ENCODE assay signal across 11 cellular contexts in genomic region chr15:97903560-97904195, GRCh38. TPM values are rescaled to one million over a fixed set of nuclear protein-coding genes. Genes with fewer than 3 reads are reported as not detected.
A peak's percentile ranks its signal among the peaks of the same experiment; 100 is the strongest.
DNase-seq lines count a peak whose midpoint lies in the region; ATAC-seq and TF ChIP-seq lines count a peak whose summit lies in the region.
"Had no signal": no experiment of that assay in that cellular context is flagged by ENCODE, and none has a peak within 500 bp of the region (broad histone marks: within the 10 kb centered on the region; RNA-seq: fewer than 3 reads in every experiment).

No MANE protein-coding gene starts in this region.

- WGBS in adrenal gland, 4 donors: 20 to 37% (median 30%) methylated on average over 8 of the region's 8 CpGs

- H3K27me3 ChIP-seq in right atrium auricular region (no peaks in the 10 kb centered on the region), PC-9 (ENCODE audit: insufficient read depth, low read depth) (peaks cover 67% of the 10 kb centered on the region), adrenal gland (peaks cover 15% of the 10 kb centered on the region)
- H3K27me3 ChIP-seq: MG63 had no signal

- intact Hi-C loops in Right ventricle myocardium inferior (cut with DNase I) (loop anchor here (10.0 kb wide), 2 partner anchors 91 to 391 kb away; no protein-coding TSS in a partner anchor), PC-9 (cut with micrococcal nuclease; ENCODE audit: unreplicated experiment) (loop anchor here (1.0 kb wide), 1 partner anchor 275 kb away; no protein-coding TSS in a partner anchor), left ventricle myocardium superior (cut with micrococcal nuclease) (loop anchor here (10.0 kb wide), 1 partner anchor 271 kb away; no protein-coding TSS in a partner anchor), adrenal gland (cut with DNase I) (loop anchor here (5.0 to 10.0 kb wide), 3 partner anchors 271 to 394 kb away; no protein-coding TSS in a partner anchor)

- H4K20me1 ChIP-seq in PC-9 (ENCODE audit: insufficient read depth): no peaks in the 10 kb centered on the region

- H3K36me3 ChIP-seq in right atrium auricular region: no peaks in the 10 kb centered on the region
- H3K36me3 ChIP-seq in PC-9 (ENCODE audit: low read depth): no peaks in the 10 kb centered on the region
- H3K36me3 ChIP-seq in adrenal gland (replicated peaks in 1 of 2): no peaks in the 10 kb centered on the region
- H3K36me3 ChIP-seq: MG63 had no signal

- BruUV-seq in PC-9 (replicated peaks; lab: Mats Ljungman, UMichigan): no TSS peak

- H3K9me3 ChIP-seq in right atrium auricular region (no peaks in the 10 kb centered on the region), PC-9 (ENCODE audit: insufficient read depth, low read depth) (no peaks in the 10 kb centered on the region), adrenal gland (replicated peaks in 1 of 3) (no peaks in the 10 kb centered on the region)
- H3K9me3 ChIP-seq: MG63 had no signal

- TF ChIP-seq CTCF in right atrium auricular region (IDR thresholded peaks at IDR 0.05) (no peak), PC-9 (conservative IDR thresholded peaks at IDR 0.05) (no peak), retinal pigment epithelial cell (conservative IDR thresholded peaks at IDR 0.05; ENCODE audit: low read depth, low read length) (no peak), adrenal gland (IDR thresholded peaks at IDR 0.05) (no peak), GM10248 (IDR thresholded peaks at IDR 0.05; ENCODE audit: control extremely low read depth, extremely low read depth, low read depth, missing control alignments) (no peak)

- H3K4me3 ChIP-seq in right atrium auricular region: no peak overlapping the region
- H3K4me3 ChIP-seq in PC-9: no peak overlapping the region
- H3K4me3 ChIP-seq in retinal pigment epithelial cell (ENCODE audit: low read length): no peak overlapping the region
- H3K4me3 ChIP-seq in adrenal gland: no peak overlapping the region
- H3K4me3 ChIP-seq: MG63 had no signal

- H3K4me2 ChIP-seq in PC-9: 0 out of 2 replicates have a peak overlapping the region, but pooled peaks have one; percentile 10

- CTCF ChIA-PET in PC-9 (lab: Charles Lee): no interaction called here
- CTCF ChIA-PET in GM10248 (lab: Yijun Ruan, JAX): interaction anchor here (1.0 kb wide), 1 partner anchor 393 kb away, joined by 3 read pairs; no protein-coding TSS in a partner anchor

- H2AFZ ChIP-seq in PC-9: no peak overlapping the region

- H3K9me2 ChIP-seq in PC-9 (ENCODE audit: insufficient read depth): no peaks in the 10 kb centered on the region

- H3K4me1 ChIP-seq in right atrium auricular region (peaks cover 0 to 9% of the 10 kb centered on the region in 2 donors), PC-9 (replicated peaks; ENCODE audit: insufficient read depth) (no peaks in the 10 kb centered on the region), adrenal gland (replicated peaks in 1 of 2) (peaks cover 0 to 3% of the 10 kb centered on the region in 2 donors)

- no peaks in the 10 kb centered on the region for H3F3A ChIP-seq in PC-9 (ENCODE audit: insufficient read depth, low read depth)

- POLR2A ChIA-PET in PC-9 (lab: Charles Lee; ENCODE audit: unreplicated experiment): no interaction called here
- POLR2A ChIA-PET in GM10248 (lab: Yijun Ruan, JAX): no interaction called here

- no peaks in the 10 kb centered on the region for H3K79me2 ChIP-seq in PC-9 (ENCODE audit: low read depth)

- H3K27ac ChIP-seq in right atrium auricular region: no peak overlapping the region
- no peak overlapping the region for H3K27ac ChIP-seq in PC-9
- H3K27ac ChIP-seq in adrenal gland: no peak overlapping the region

- TF ChIP-seq POLR2A in adrenal gland (IDR thresholded peaks at IDR 0.05): no peak

- ATAC-seq in Right ventricle myocardium inferior (peak; percentile 45), left ventricle myocardium superior (peak; percentile 55)

- DNase-seq in Right ventricle myocardium inferior (ENCODE audit: missing footprints): no peak
- DNase-seq in right atrium auricular region (ENCODE audit: low spot score): no peak
- no peak for DNase-seq in PC-9
- DNase-seq in left ventricle myocardium superior: peak; percentile 30
- DNase-seq in retinal pigment epithelial cell (ENCODE audit: low read depth): peak; percentile 0
- no peak for DNase-seq in adrenal gland
- no peak for DNase-seq in stimulated activated CD8-positive, alpha-beta memory T cell treated with anti-CD3 and anti-CD28 coated beads, Interleukin-4, amount 100 ng/mL, for 48 hours
- DNase-seq in GM10248 (ENCODE audit: extremely low spot score): no peak
- DNase-seq: activated CD4-positive, CD25-positive, alpha-beta regulatory T cell; activated effector memory CD4-positive, alpha-beta T cell treated with anti-CD3 and anti-CD28 coated beads, Interleukin-2, amount 50 U/mL, for 16 hours had no signal

RNA-seq across cellular contexts. Expression of gene ARRDC4, which starts 56.8 kb away (rescaled TPM):
- total RNA-seq in Right ventricle myocardium inferior (15.9 TPM), right atrium auricular region (10 to 100 TPM; 17.2 to 34.9 TPM), PC-9 (2021) (5.7 and 6.9 TPM in 2 replicates), left ventricle myocardium superior (15.8 TPM), adrenal gland (10 to 100 TPM; 18.1 to 38.7 (median 24.8) TPM)
- 10 to 100 TPM; 15.1 to 30.0 (median 23.8) TPM for polyA plus RNA-seq in adrenal gland

Comparison
In these comparisons a context has a peak if more than half of its experiments do, and no peak if none do; other contexts are left out.
1. DNase-seq: peak in left ventricle myocardium superior (single experiment) and retinal pigment epithelial cell (single experiment); none in Right ventricle myocardium inferior (single experiment), right atrium auricular region (single experiment), PC-9 (0 of 2), adrenal gland (0 of 7), stimulated activated CD8-positive, alpha-beta memory T cell treated with anti-CD3 and anti-CD28 coated beads, Interleukin-4, amount 100 ng/mL, for 48 hours (single experiment) and GM10248 (single experiment).